Comparison of ENCODE assay signal across 2 cellular contexts in the genomic region with DNA sequence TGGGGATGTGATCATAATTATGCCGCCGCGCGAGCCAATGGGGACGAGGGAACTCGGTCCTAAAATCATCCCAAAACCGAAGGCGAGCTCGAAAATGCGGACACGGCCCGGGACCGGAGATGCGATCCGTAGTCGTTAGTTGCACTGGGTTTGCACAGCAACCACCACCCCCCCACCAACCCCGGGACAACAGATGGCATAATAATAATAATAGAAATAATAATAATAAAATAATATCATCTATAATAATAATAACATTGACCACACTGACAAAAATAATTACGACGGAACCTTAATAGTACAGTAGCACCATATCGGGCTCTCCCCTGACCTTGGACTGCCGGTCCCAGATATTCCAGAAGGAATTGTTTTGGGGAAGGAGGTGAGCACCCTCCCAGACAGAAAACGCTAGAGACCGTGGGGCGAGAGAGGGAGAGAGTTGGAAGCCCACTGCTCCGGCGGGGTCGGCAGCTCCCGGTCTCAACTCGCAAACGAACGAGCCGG.
A peak's percentile ranks its signal among the peaks of the same experiment; 100 is the strongest.
TF ChIP-seq lines count a peak whose summit lies in the region.

No MANE protein-coding gene starts in this region.

TF ChIP-seq in H1, 55 proteins besides CTCF, POLR2A, EP300 and RAD21:
- TF ChIP-seq EGR1 (IDR thresholded peaks at IDR 0.05; ENCODE audit: borderline replicate concordance, low read depth, low read length), result peak; percentile 52; the same call in 1 of the 2 replicates
- TF ChIP-seq TCF12 (IDR thresholded peaks at IDR 0.05; ENCODE audit: low read depth, low read length), result no peak
- 0 out of 2 replicates have a peak, but pooled peaks have one; percentile 13 for TF ChIP-seq TEAD4 (IDR thresholded peaks at IDR 0.05; ENCODE audit: low read depth, low read length)
- TF ChIP-seq FOSL1 (IDR thresholded peaks at IDR 0.05; ENCODE audit: insufficient read depth, low read depth, low read length), result 0 out of 2 replicates have a peak, but pooled peaks have one; percentile 22
- peak; percentile 95 for TF ChIP-seq SP1 (IDR thresholded peaks at IDR 0.05; ENCODE audit: low read depth, low read length)

TF ChIP-seq in neural cell, 6 proteins besides CTCF, POLR2A, EP300 and RAD21:
- no peak for TF ChIP-seq TAF1 (IDR thresholded peaks at IDR 0.05; ENCODE audit: low read depth)
- no peak for TF ChIP-seq POLR2AphosphoS5 (IDR thresholded peaks at IDR 0.05)
- TF ChIP-seq SMC3 (conservative IDR thresholded peaks at IDR 0.05; ENCODE audit: poor library complexity), result no peak
- TF ChIP-seq MXI1 (conservative IDR thresholded peaks at IDR 0.05; ENCODE audit: poor library complexity, severe bottlenecking), result no peak
- TF ChIP-seq, protein P1, sequence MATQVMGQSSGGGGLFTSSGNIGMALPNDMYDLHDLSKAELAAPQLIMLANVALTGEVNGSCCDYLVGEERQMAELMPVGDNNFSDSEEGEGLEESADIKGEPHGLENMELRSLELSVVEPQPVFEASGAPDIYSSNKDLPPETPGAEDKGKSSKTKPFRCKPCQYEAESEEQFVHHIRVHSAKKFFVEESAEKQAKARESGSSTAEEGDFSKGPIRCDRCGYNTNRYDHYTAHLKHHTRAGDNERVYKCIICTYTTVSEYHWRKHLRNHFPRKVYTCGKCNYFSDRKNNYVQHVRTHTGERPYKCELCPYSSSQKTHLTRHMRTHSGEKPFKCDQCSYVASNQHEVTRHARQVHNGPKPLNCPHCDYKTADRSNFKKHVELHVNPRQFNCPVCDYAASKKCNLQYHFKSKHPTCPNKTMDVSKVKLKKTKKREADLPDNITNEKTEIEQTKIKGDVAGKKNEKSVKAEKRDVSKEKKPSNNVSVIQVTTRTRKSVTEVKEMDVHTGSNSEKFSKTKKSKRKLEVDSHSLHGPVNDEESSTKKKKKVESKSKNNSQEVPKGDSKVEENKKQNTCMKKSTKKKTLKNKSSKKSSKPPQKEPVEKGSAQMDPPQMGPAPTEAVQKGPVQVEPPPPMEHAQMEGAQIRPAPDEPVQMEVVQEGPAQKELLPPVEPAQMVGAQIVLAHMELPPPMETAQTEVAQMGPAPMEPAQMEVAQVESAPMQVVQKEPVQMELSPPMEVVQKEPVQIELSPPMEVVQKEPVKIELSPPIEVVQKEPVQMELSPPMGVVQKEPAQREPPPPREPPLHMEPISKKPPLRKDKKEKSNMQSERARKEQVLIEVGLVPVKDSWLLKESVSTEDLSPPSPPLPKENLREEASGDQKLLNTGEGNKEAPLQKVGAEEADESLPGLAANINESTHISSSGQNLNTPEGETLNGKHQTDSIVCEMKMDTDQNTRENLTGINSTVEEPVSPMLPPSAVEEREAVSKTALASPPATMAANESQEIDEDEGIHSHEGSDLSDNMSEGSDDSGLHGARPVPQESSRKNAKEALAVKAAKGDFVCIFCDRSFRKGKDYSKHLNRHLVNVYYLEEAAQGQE (IDR thresholded peaks at IDR 0.05; ENCODE audit: borderline replicate concordance), result no peak
- no peak for TF ChIP-seq EZH2 (IDR thresholded peaks at IDR 0.05; ENCODE audit: borderline replicate concordance, insufficient read depth, low read length, poor library complexity, severe bottlenecking)
